ENCODE assay signal across 8 cellular contexts in genomic region chr16:30184430-30185140, GRCh38. TPM values are rescaled to one million over a fixed set of nuclear protein-coding genes. Genes with fewer than 3 reads are reported as not detected.
A peak's percentile ranks its signal among the peaks of the same experiment; 100 is the strongest.
DNase-seq lines count a peak whose midpoint lies in the region; ATAC-seq and TF ChIP-seq lines count a peak whose summit lies in the region.

No MANE protein-coding gene starts in this region.

- no peaks in the 10 kb centered on the region for H3K9me3 ChIP-seq in CD4-positive, alpha-beta T cell (ENCODE audit: control insufficient read depth, low read length)
- no peaks in the 10 kb centered on the region for H3K9me3 ChIP-seq in OCI-LY3 (ENCODE audit: insufficient read depth, low read length)

- no peaks in the 10 kb centered on the region for H3K27me3 ChIP-seq in CD4-positive, alpha-beta T cell (ENCODE audit: control insufficient read depth, insufficient read depth, low read length)
- H3K27me3 ChIP-seq in OCI-LY3 (ENCODE audit: low read depth, low read length) (no peaks in the 10 kb centered on the region), layer of hippocampus (ENCODE audit: control insufficient read depth, insufficient read depth, low read length) (no peaks in the 10 kb centered on the region)

- no peaks in the 10 kb centered on the region for H3K27me3 Mint-ChIP-seq in CD4-positive, alpha-beta T cell

- H3K4me1 ChIP-seq in OCI-LY3 (ENCODE audit: low read length): peaks cover 46% of the 10 kb centered on the region

- TF ChIP-seq CTCF in CD4-positive, alpha-beta T cell (IDR thresholded peaks at IDR 0.05): no peak
- TF ChIP-seq CTCF in OCI-LY3 (IDR thresholded peaks at IDR 0.05; ENCODE audit: low read depth, low read length) (no peak), lower leg skin (IDR thresholded peaks at IDR 0.05) (no peak)

- H3K4me3 ChIP-seq in OCI-LY3 (ENCODE audit: low read length): peak overlapping the region; percentile 94
- no peak overlapping the region for H3K4me3 ChIP-seq in lower leg skin (ENCODE audit: low read depth, poor library complexity, severe bottlenecking)

- WGBS in lower leg skin, 2 donors: 38 to 53% methylated on average over 12 to 14 of the region's 14 CpGs

- peak; percentile 15 for ATAC-seq in CD4-positive, alpha-beta T cell (ENCODE audit: poor library complexity)
- ATAC-seq in HG02759 (IDR thresholded peaks at IDR 0.05; ENCODE audit: unreplicated experiment) (peak; percentile 3), GM19397 (IDR thresholded peaks at IDR 0.05; ENCODE audit: unreplicated experiment) (no peak)

- peak overlapping the region; percentile 99 for H3K4me3 Mint-ChIP-seq in CD4-positive, alpha-beta T cell

- CTCF ChIA-PET in CD4-positive, alpha-beta T cell (lab: Charles Lee): interaction anchor here (1.4 to 3.5 kb wide), 2 partner anchors 88 to 93 kb away, joined by 4 to 15 read pairs; partner anchors contain the start of genes TBX6 and YPEL3

- peak overlapping the region; percentile 96 for H3K27ac ChIP-seq in CD4-positive, alpha-beta T cell (ENCODE audit: low read depth, low read length)
- H3K27ac ChIP-seq in OCI-LY3 (ENCODE audit: low read length) (peak overlapping the region; percentile 96), layer of hippocampus (ENCODE audit: low read depth, low read length) (peak overlapping the region; percentile 80)

- peaks cover 39% of the 10 kb centered on the region for H3K4me1 Mint-ChIP-seq in CD4-positive, alpha-beta T cell (ENCODE audit: low read depth)

- POLR2A ChIA-PET in CD4-positive, alpha-beta T cell (lab: Charles Lee): interaction anchor here (0.6 to 6.0 kb wide), 28 partner anchors 28 to 474 kb away, joined by 3 to 163 read pairs (median 7); partner anchors contain the start of genes ALDOA, DCTPP1, FBRS and MAPK3

- H3K27ac Mint-ChIP-seq in CD4-positive, alpha-beta T cell: peak overlapping the region; percentile 98

- H3K4me2 ChIP-seq in OCI-LY3 (ENCODE audit: low read length): peak overlapping the region; percentile 100

- peak; percentile 29 to 60 (median 48) for DNase-seq in CD4-positive, alpha-beta T cell
- DNase-seq in activated naive CD4-positive, alpha-beta T cell treated with Interleukin-2 at 50 U/mL for 16 hours: peak; percentile 37
- peak; percentile 13 for DNase-seq in stimulated activated CD8-positive, alpha-beta memory T cell treated with anti-CD3 and anti-CD28 coated beads, Interleukin-15, amount 100 ng/mL, for 24 hours (ENCODE audit: low read depth)
- DNase-seq in lower leg skin (ENCODE audit: low spot score in 2 of 2): no peak

- H3K9ac ChIP-seq in OCI-LY3 (ENCODE audit: low read length): peak overlapping the region; percentile 100

- H3K79me2 ChIP-seq in OCI-LY3 (ENCODE audit: low read length): peaks cover 57% of the 10 kb centered on the region

- no peaks in the 10 kb centered on the region for H3K9me3 Mint-ChIP-seq in CD4-positive, alpha-beta T cell

- H4K20me1 ChIP-seq in OCI-LY3 (ENCODE audit: insufficient read depth, low read length): peaks cover 5% of the 10 kb centered on the region

- H3K36me3 ChIP-seq in OCI-LY3 (replicated peaks; ENCODE audit: low read depth, low read length): peaks cover 41% of the 10 kb centered on the region

- intact Hi-C loops in CD4-positive, alpha-beta T cell (cut with DNase I, micrococcal nuclease): no loop called here
- intact Hi-C loops in lower leg skin (cut with DNase I; ENCODE audit: low total_unique reads): no loop called here

- peaks cover 44% of the 10 kb centered on the region for H3K36me3 Mint-ChIP-seq in CD4-positive, alpha-beta T cell (ENCODE audit: low read depth)

- no peak for TF ChIP-seq POLR2A in lower leg skin (IDR thresholded peaks at IDR 0.05)

- no peak overlapping the region for H2AFZ ChIP-seq in OCI-LY3 (ENCODE audit: low read depth, low read length)

RNA-seq across cellular contexts. Expression of gene CORO1A, which starts 1.2 kb away (rescaled TPM):
- total RNA-seq in CD4-positive, alpha-beta T cell: 100 to 1,000 TPM; 411 to 416 TPM
- 10 to 100 TPM; 16.7 to 44.4 (median 27.0) TPM for total RNA-seq in lower leg skin

RNA-seq across cellular contexts. Expression of gene BOLA2B, which starts 8.9 kb away (rescaled TPM):
- 10 to 100 TPM; 41.3 to 46.3 TPM for total RNA-seq in CD4-positive, alpha-beta T cell
- total RNA-seq in lower leg skin: 100 to 1,000 TPM in 3 of 4 donors, 10 to 100 TPM in 1; 87.6 to 199 (median 147) TPM

RNA-seq across cellular contexts. Expression of gene SLX1A, which starts 9.1 kb away (rescaled TPM):
- 10 to 100 TPM; 18.4 to 28.0 TPM for total RNA-seq in CD4-positive, alpha-beta T cell
- total RNA-seq in lower leg skin: 10 to 100 TPM; 22.1 to 68.1 (median 45.3) TPM

RNA-seq across cellular contexts. Expression of gene SULT1A3, which starts 14.5 kb away (rescaled TPM):
- total RNA-seq in CD4-positive, alpha-beta T cell: 10 to 100 TPM; 15.0 to 16.1 TPM
- total RNA-seq in lower leg skin: 10 to 100 TPM in 2 of 4 donors, 1 to 10 TPM in 2; 2.0 to 19.3 (median 11.3) TPM

Comparison
In these comparisons a context has a peak if more than half of its experiments do, and no peak if none do; other contexts are left out.
1. DNase-seq: peak in CD4-positive, alpha-beta T cell (10 of 10), activated naive CD4-positive, alpha-beta T cell treated with Interleukin-2 at 50 U/mL for 16 hours (single experiment) and stimulated activated CD8-positive, alpha-beta memory T cell treated with anti-CD3 and anti-CD28 coated beads, Interleukin-15, amount 100 ng/mL, for 24 hours (single experiment); none in lower leg skin (0 of 2).
2. RNA of gene CORO1A, which starts 1.2 kb away (total RNA-seq): 411 to 416 TPM in CD4-positive, alpha-beta T cell; 16.7 to 44.4 TPM in lower leg skin; every median in the first group is over 4 times any median in the second.
3. Peak in every context shown above with its lines, with median percentiles within 50 percentile points of each other: H3K27ac ChIP-seq.